23 cellular contexts compared by ENCODE assay signal in genomic region chr1:51557168-51557567, GRCh38. TPM values are rescaled to one million over a fixed set of nuclear protein-coding genes. Genes with fewer than 3 reads are reported as not detected.
DNase-seq lines count a peak whose midpoint lies in the region; TF ChIP-seq lines count a peak whose summit lies in the region.
"Had no signal": no experiment of that assay in that cellular context is flagged by ENCODE, and none has a peak within 500 bp of the region (broad histone marks: within the 10 kb centered on the region; RNA-seq: fewer than 3 reads in every experiment).

No MANE protein-coding gene starts in this region.

- no peaks in the 10 kb centered on the region for H3K9me2 ChIP-seq in PC-9 (ENCODE audit: insufficient read depth)
- H3K9me2 ChIP-seq: SK-N-SH had no signal

- peak overlapping the region; percentile 99 for H3K27ac ChIP-seq in PC-9
- H3K27ac ChIP-seq: BLaER1 had no signal

- no peak overlapping the region for H3K4me3 ChIP-seq in PC-9
- H3K4me3 ChIP-seq in fibroblast of the aortic adventitia (ENCODE audit: low read depth, low read length) = no peak overlapping the region
- H3K4me3 ChIP-seq: BLaER1 had no signal

- POLR2A ChIA-PET in PC-9 (lab: Charles Lee; ENCODE audit: unreplicated experiment) = no interaction called here

- peaks cover 67% of the 10 kb centered on the region for H3K4me1 ChIP-seq in PC-9 (replicated peaks; ENCODE audit: insufficient read depth)
- H3K4me1 ChIP-seq: BLaER1 had no signal

- H3K4me1 Mint-ChIP-seq in HFFc6 (ENCODE audit: low read depth) = peaks cover 50% of the 10 kb centered on the region

- intact Hi-C loops in PC-9 (cut with micrococcal nuclease; ENCODE audit: unreplicated experiment) = no loop called here

- peaks cover 41% of the 10 kb centered on the region for H3F3A ChIP-seq in PC-9 (ENCODE audit: insufficient read depth, low read depth)

- H3K9me3 Mint-ChIP-seq in HFFc6 = no peaks in the 10 kb centered on the region
- H3K9me3 Mint-ChIP-seq: CD4-positive, alpha-beta T cell had no signal

- H4K20me1 ChIP-seq in PC-9 (ENCODE audit: insufficient read depth) = no peaks in the 10 kb centered on the region
- H4K20me1 ChIP-seq: BLaER1 had no signal

- peak overlapping the region; percentile 57 for H3K4me2 ChIP-seq in PC-9
- H3K4me2 ChIP-seq: BLaER1, SK-N-SH had no signal

- H3K4me3 Mint-ChIP-seq in HFFc6 = no peak overlapping the region
- H3K4me3 Mint-ChIP-seq: CD4-positive, alpha-beta T cell had no signal

- H3K36me3 ChIP-seq in PC-9 (ENCODE audit: low read depth) = no peaks in the 10 kb centered on the region
- H3K36me3 ChIP-seq: BLaER1 had no signal

- no peak overlapping the region for H2AFZ ChIP-seq in PC-9

- BruUV-seq in PC-9 (replicated peaks; lab: Mats Ljungman, UMichigan) = no TSS peak

- H3K27ac Mint-ChIP-seq in HFFc6 = peak overlapping the region; percentile 8
- H3K27ac Mint-ChIP-seq: CD4-positive, alpha-beta T cell had no signal

- H3K9me3 ChIP-seq in PC-9 (ENCODE audit: insufficient read depth, low read depth) = no peaks in the 10 kb centered on the region
- H3K9me3 ChIP-seq: BLaER1, SK-N-SH had no signal

- H3K36me3 Mint-ChIP-seq in HFFc6 (ENCODE audit: low read depth) = no peaks in the 10 kb centered on the region

- DNase-seq in HFFc6 (no peak), PC-9 (no peak), fibroblast of the aortic adventitia (ENCODE audit: low read depth) (peak; percentile 45), GM19238 (ENCODE audit: insufficient read length, low spot score) (no peak), NCI-H1417 (lab: John Stamatoyannopoulos, UW) (no peak)
- no peak for DNase-seq in stimulated activated naive CD4-positive, alpha-beta T cell (lab: John Stamatoyannopoulos, UW)
- DNase-seq in activated CD8-positive, alpha-beta memory T cell treated with anti-CD3 and anti-CD28 coated beads, Interleukin-2, amount 50 U/mL, for 48 hours = no peak
- DNase-seq: ACHN; CD4-positive, alpha-beta T cell; COR-L47; DND-41; KBM-7; NCI-H1092 treated with DMSO at 0.1 percent for 48 hours; NCI-H146; NCI-H2029; NCI-H2227 treated with DMSO at 0.1 percent for 48 hours; NCI-H510A; NCI-H774; OCI-M1; RPMI8226; SHP77 treated with DMSO at 0.1 percent for 48 hours; SK-N-SH had no signal

- TF ChIP-seq CTCF in HFFc6 (IDR thresholded peaks at IDR 0.05) (no peak), PC-9 (conservative IDR thresholded peaks at IDR 0.05) (no peak), fibroblast of the aortic adventitia (IDR thresholded peaks at IDR 0.05; ENCODE audit: insufficient read depth, low read length) (no peak)

- peaks cover 2% of the 10 kb centered on the region; the same call in 1 of the 2 replicates for H3K27me3 Mint-ChIP-seq in HFFc6 (ENCODE audit: insufficient read depth)
- H3K27me3 Mint-ChIP-seq: CD4-positive, alpha-beta T cell had no signal

- CTCF ChIA-PET in PC-9 (lab: Charles Lee) = no interaction called here

- H3K79me2 ChIP-seq in PC-9 (ENCODE audit: low read depth) = no peaks in the 10 kb centered on the region

- H3K27me3 ChIP-seq in PC-9 (ENCODE audit: insufficient read depth, low read depth) = no peaks in the 10 kb centered on the region
- H3K27me3 ChIP-seq: BLaER1 had no signal

RNA-seq across cellular contexts. Expression of gene EPS15, which starts 38.1 kb away (rescaled TPM):
- total RNA-seq in HFFc6 (2021; fragmentation: NEBNext Ultra II Directional; extraction: Animal tissue kit (Norgen Biotek cat#: 25700)) = 10 to 100 TPM; 45.2 to 55.7 (median 49.6) TPM
- 60.1 and 61.0 TPM in 2 replicates for total RNA-seq in PC-9 (2021)
- total RNA-seq in fibroblast of the aortic adventitia (ENCODE audit: low replicate concordance) = 71.1 and 108 TPM in 2 replicates

RNA-seq across cellular contexts. Expression of gene OSBPL9, which starts 59.7 kb away (rescaled TPM):
- total RNA-seq in HFFc6 (2021; fragmentation: NEBNext Ultra II Directional; extraction: Animal tissue kit (Norgen Biotek cat#: 25700)) = 10 to 100 TPM; 39.8 to 54.2 (median 44.8) TPM
- total RNA-seq in PC-9 (2021) (149 and 188 TPM in 2 replicates), fibroblast of the aortic adventitia (ENCODE audit: low replicate concordance) (24.2 and 52.7 TPM in 2 replicates)
